10 cellular contexts compared by ENCODE assay signal in genomic region chr3:46538803-46539442, GRCh38. TPM values are rescaled to one million over a fixed set of nuclear protein-coding genes. Genes with fewer than 3 reads are reported as not detected.
DNase-seq lines count a peak whose midpoint lies in the region; ATAC-seq lines count a peak whose summit lies in the region.
"Had no signal": no experiment of that assay in that cellular context is flagged by ENCODE, and none has a peak within 500 bp of the region (broad histone marks: within the 10 kb centered on the region; RNA-seq: fewer than 3 reads in every experiment).

No MANE protein-coding gene starts in this region.

- DNase-seq in ELF-1 (ENCODE audit: low read depth, low spot score) (peak; percentile 70), LHCN-M2 (ENCODE audit: low read depth) (peak; percentile 57), skeletal muscle cell (ENCODE audit: low read depth) (peak; percentile 52), DMS79 treated with DMSO at 0.1 percent for 48 hours (lab: John Stamatoyannopoulos, UW) (no peak), HK-2 (ENCODE audit: unreplicated experiment) (no peak)
- DNase-seq in activated CD4-positive, alpha-beta T cell treated with anti-CD3 and anti-CD28 coated beads, Interleukin-2, amount 50 U/mL, for 48 hours, result peak; percentile 63 to 70

- no peak overlapping the region for H3K4me3 ChIP-seq in skeletal muscle cell (ENCODE audit: low read depth, low read length)
- H3K4me3 ChIP-seq: uterus had no signal

- ATAC-seq in GM21529 (IDR thresholded peaks at IDR 0.05; ENCODE audit: unreplicated experiment) (peak; percentile 82), esophagus mucosa (peak; percentile 86)

RNA-seq across cellular contexts. Expression of gene LRRC2, which starts 27.2 kb away (rescaled TPM):
- total RNA-seq in LHCN-M2 (2014; rRNA removed), result 0.32 and 0.86 TPM in 2 replicates
- 0.79 TPM for polyA plus RNA-seq in LHCN-M2 (2012)
- total RNA-seq in esophagus mucosa, result 0.28 TPM
- total RNA-seq: NCI-H460 had no signal

RNA-seq across cellular contexts. Expression of gene RTP3, which starts 41.1 kb away (rescaled TPM):
- not detected in 2 replicates for total RNA-seq in LHCN-M2 (2014; rRNA removed)
- 0.04 TPM for polyA plus RNA-seq in LHCN-M2 (2012)
- total RNA-seq in esophagus mucosa, result not detected
- total RNA-seq: NCI-H460, uterus had no signal

Comparison
In these comparisons a context has a peak if more than half of its experiments do, and no peak if none do; other contexts are left out.
1. DNase-seq: peak in ELF-1 (single experiment), LHCN-M2 (single experiment), activated CD4-positive, alpha-beta T cell treated with anti-CD3 and anti-CD28 coated beads, Interleukin-2, amount 50 U/mL, for 48 hours (2 of 2) and skeletal muscle cell (single experiment); none in DMS79 treated with DMSO at 0.1 percent for 48 hours (single experiment) and HK-2 (single experiment).